Comparison of ENCODE assay signal across 33 cellular contexts in genomic region chrX:107601759-107602158, GRCh38.
"Had no signal": no experiment of that assay in that cellular context is flagged by ENCODE, and none has a peak within 500 bp of the region (broad histone marks: within the 10 kb centered on the region; RNA-seq: fewer than 3 reads in every experiment).

No MANE protein-coding gene starts in this region.

- H3K27ac ChIP-seq: KMS-11 had no signal

- H3K36me3 ChIP-seq: MG63 had no signal

- DNase-seq: Karpas-422, Kasumi-1, MG63, MM.1S, MV-4-11, NCI-H1048, NCI-H1092, NCI-H1092 treated with DMSO at 0.1 percent for 48 hours, NCI-H1105, NCI-H1105 treated with DMSO at 0.1 percent for 48 hours, NCI-H1417, NCI-H1417 treated with DMSO at 0.1 percent for 48 hours, NCI-H1436, NCI-H1436 treated with DMSO at 0.1 percent for 48 hours, NCI-H1694, NCI-H1694 treated with DMSO at 0.1 percent for 48 hours, NCI-H187, NCI-H187 treated with DMSO at 0.1 percent for 48 hours, NCI-H1930, NCI-H2029, NCI-H2029 treated with DMSO at 0.1 percent for 48 hours, NCI-H2081, NCI-H2081 treated with DMSO at 0.1 percent for 48 hours, NCI-H2107, NCI-H2171, NCI-H2171 treated with DMSO at 0.1 percent for 48 hours, NCI-H2227 treated with DMSO at 0.1 percent for 48 hours, NCI-H226, NCI-H345, NCI-H446, NCI-H446 treated with DMSO at 0.1 percent for 48 hours, NCI-H510A had no signal

- H3K9ac ChIP-seq: KMS-11 had no signal

- H3K27me3 ChIP-seq: MG63 had no signal

- H3K4me2 ChIP-seq: KMS-11 had no signal

- H3K4me3 ChIP-seq: MG63 had no signal

- H3K9me3 ChIP-seq: MG63 had no signal
